Comparison of ENCODE assay signal across 9 cellular contexts in the genomic region with DNA sequence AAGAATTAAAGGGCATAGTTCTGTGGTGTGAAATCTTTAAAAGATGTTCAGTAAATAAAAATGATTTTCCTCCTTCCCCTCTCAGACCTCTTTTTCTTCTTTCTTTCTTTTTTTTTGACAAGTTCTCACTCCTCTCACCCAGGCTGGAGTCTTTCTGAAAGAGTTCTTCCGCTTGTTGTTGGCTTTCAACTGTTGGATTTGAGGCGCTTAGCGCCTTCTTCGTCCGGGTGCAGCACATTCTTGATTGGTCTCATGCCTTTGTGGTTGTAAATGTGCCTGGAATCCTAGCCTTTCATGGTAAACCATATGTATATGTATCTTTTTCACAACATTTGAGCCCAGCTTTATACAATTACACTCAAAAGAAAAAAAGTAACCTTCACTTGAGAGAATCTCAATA. TPM values are rescaled to one million over a fixed set of nuclear protein-coding genes. Genes with fewer than 3 reads are reported as not detected.
DNase-seq lines count a peak whose midpoint lies in the region; ATAC-seq, FAIRE-seq and TF ChIP-seq lines count a peak whose summit lies in the region.
"Had no signal": no experiment of that assay in that cellular context is flagged by ENCODE, and none has a peak within 500 bp of the region (broad histone marks: within the 10 kb centered on the region; RNA-seq: fewer than 3 reads in every experiment).

No MANE protein-coding gene starts in this region.

- H4K8ac ChIP-seq in IMR-90 (ENCODE audit: low read depth in 2 of 2, low read length in 2 of 2), result peak overlapping the region in 1 of 2 experiments; percentile 100; a peak in 2 of 4 replicates

- H3K9me1 ChIP-seq in IMR-90 (ENCODE audit: insufficient read depth, low read length), result no peaks in the 10 kb centered on the region

- H4K20me1 ChIP-seq in IMR-90 (ENCODE audit: insufficient read depth, low read length), result no peaks in the 10 kb centered on the region
- no peaks in the 10 kb centered on the region for H4K20me1 ChIP-seq in GM12878 (ENCODE audit: control insufficient read depth, insufficient read depth)

- no peak overlapping the region for H3K27ac ChIP-seq in IMR-90 (ENCODE audit: insufficient read depth, low read length)
- peak overlapping the region; percentile 76 for H3K27ac ChIP-seq in GM12878 (ENCODE audit: control insufficient read depth, insufficient read depth)
- no peak overlapping the region for H3K27ac ChIP-seq in mucosa of rectum (ENCODE audit: low read depth in 2 of 2, low read length in 2 of 2)

- H2BK5ac ChIP-seq in IMR-90 (ENCODE audit: low read depth, low read length, poor library complexity, severe bottlenecking), result no peak overlapping the region

- BruUV-seq in IMR-90 (replicated peaks; lab: Mats Ljungman, UMichigan) (TSS peak; percentile 69), GM12878 (replicated peaks; lab: Mats Ljungman, UMichigan) (no TSS peak)

- DNase-seq in AG09309 (ENCODE audit: low read depth), result no peak
- DNase-seq in IMR-90, result no peak
- DNase-seq in GM12878 (ENCODE audit: low read depth, low spot score), result no peak
- DNase-seq in globus pallidus (ENCODE audit: low spot score), result no peak
- no peak for DNase-seq in NCI-H748 (lab: John Stamatoyannopoulos, UW; ENCODE audit: unreplicated experiment)
- DNase-seq in HuH-7.5 (ENCODE audit: low spot score), result no peak

- no peaks in the 10 kb centered on the region for H3K9me3 ChIP-seq in IMR-90 (ENCODE audit: control insufficient read depth, insufficient read depth, low read length)
- no peaks in the 10 kb centered on the region for H3K9me3 ChIP-seq in GM12878 (replicated peaks; ENCODE audit: control insufficient read depth, insufficient read depth, low read length)
- no peaks in the 10 kb centered on the region for H3K9me3 ChIP-seq in mucosa of rectum (ENCODE audit: control insufficient read depth in 2 of 2, low read length in 2 of 2)

- WGBS in IMR-90 (ENCODE audit: extremely low coverage in 2 of 2, insufficient read length in 1 of 2), 2 experiments, result no CpG with 5 or more reads among the region's 5 CpGs
- 1% methylated on average over 5 of the region's 5 CpGs for WGBS in GM12878 (ENCODE audit: insufficient coverage, insufficient replicate concordance, low lambda C conversion rate, missing lambda C conversion rate)

- no peak overlapping the region for H2BK15ac ChIP-seq in IMR-90 (ENCODE audit: low read depth, low read length)

- no peak for ATAC-seq in IMR-90 (ENCODE audit: low read depth)
- peak; percentile 61 for ATAC-seq in GM12878
- ATAC-seq in HG03175 (IDR thresholded peaks at IDR 0.05; ENCODE audit: unreplicated experiment), result no peak

- no peak overlapping the region for H4K91ac ChIP-seq in IMR-90 (ENCODE audit: insufficient read depth, low read depth, low read length)

- POLR2A ChIA-PET in IMR-90 (lab: Charles Lee; ENCODE audit: unreplicated experiment) (no interaction called here), GM12878 (lab: Charles Lee) (interaction anchor here (2.0 to 2.9 kb wide), 2 partner anchors 96 to 98 kb away, joined by 4 to 20 read pairs; a partner anchor contains a TSS)

- no peak overlapping the region for H2AK9ac ChIP-seq in IMR-90 (replicated peaks; ENCODE audit: low read depth, low read length, poor library complexity)

- no peaks in the 10 kb centered on the region for H3K36me3 ChIP-seq in IMR-90 (ENCODE audit: control insufficient read depth, insufficient read depth, low read length)
- H3K36me3 ChIP-seq in GM12878 (ENCODE audit: control insufficient read depth in 2 of 2, insufficient read depth in 2 of 2, low read length in 1 of 2), result no peaks in the 10 kb centered on the region; a peak in 3 of 4 replicates
- no peaks in the 10 kb centered on the region for H3K36me3 ChIP-seq in mucosa of rectum (ENCODE audit: control insufficient read depth in 2 of 2, insufficient read depth in 2 of 2, low read length in 2 of 2)

- no peaks in the 10 kb centered on the region; the same call in 1 of the 2 replicates for H3K4me1 ChIP-seq in IMR-90 (ENCODE audit: control insufficient read depth, insufficient read depth, low read length)
- H3K4me1 ChIP-seq in GM12878 (ENCODE audit: control insufficient read depth, insufficient read depth, low read length), result 0 out of 2 replicates have a peak, but pooled peaks cover 2% of the 10 kb centered on the region
- H3K4me1 ChIP-seq in mucosa of rectum (ENCODE audit: control insufficient read depth in 2 of 2, insufficient read depth in 2 of 2, low read length in 2 of 2), result peaks cover 0 to 11% of the 10 kb centered on the region in 2 donors

- CTCF ChIA-PET in IMR-90 (lab: Yijun Ruan, JAX) (no interaction called here), GM12878 (lab: Yijun Ruan, JAX) (interaction anchor here (1.2 to 3.7 kb wide), 5 partner anchors 11 to 194 kb away, joined by 3 to 20 read pairs (median 6); no protein-coding TSS in a partner anchor)

- H3K56ac ChIP-seq in IMR-90 (ENCODE audit: extremely low read depth, insufficient read depth, low read length), result no peak overlapping the region

- dilution Hi-C loops in IMR-90 (cut with HindIII; ENCODE audit: low sequenced_read_pairs, unreplicated experiment), result no loop called here

- H3K4ac ChIP-seq in IMR-90 (ENCODE audit: low read depth, low read length), result no peak overlapping the region

- peaks cover 11 to 21% of the 10 kb centered on the region in 2 experiments for H3K79me1 ChIP-seq in IMR-90 (ENCODE audit: low read depth in 1 of 2, low read length in 2 of 2)

- no peak overlapping the region for H3K23ac ChIP-seq in IMR-90 (ENCODE audit: low read depth, low read length)

- H3K9ac ChIP-seq in IMR-90 (ENCODE audit: low read depth, low read length) (peak overlapping the region; percentile 87; the same call in 1 of the 2 replicates), GM12878 (ENCODE audit: control insufficient read depth, insufficient read depth, low read length) (peak overlapping the region; percentile 74), mucosa of rectum (ENCODE audit: low read depth in 1 of 2, low read length in 2 of 2) (peak overlapping the region; percentile 86 to 93)

- H4K5ac ChIP-seq in IMR-90 (ENCODE audit: low read depth, low read length), result no peak overlapping the region

- no peak overlapping the region for H3K14ac ChIP-seq in IMR-90 (replicated peaks; ENCODE audit: low read depth, low read length)

- H3K4me3 ChIP-seq in AG09309 (ENCODE audit: control insufficient read depth, low read depth, low read length) (peak overlapping the region; percentile 80), IMR-90 (ENCODE audit: insufficient read depth, low read depth, low read length) (peak overlapping the region; percentile 98), GM12878 (peak overlapping the region; percentile 86), mucosa of rectum (ENCODE audit: low read length in 2 of 2) (peak overlapping the region; percentile 95 to 98)

- RAD21 ChIA-PET in GM12878 (lab: Charles Lee; ENCODE audit: unreplicated experiment), result interaction anchor here (0.8 to 2.1 kb wide), 8 partner anchors 9 to 276 kb away, joined by 3 to 6 read pairs (median 4); a partner anchor contains a TSS

- TF ChIP-seq CTCF in AG09309 (IDR thresholded peaks at IDR 0.05; ENCODE audit: control insufficient read depth, insufficient read depth, low read depth, low read length, missing control alignments) (no peak), IMR-90 (conservative IDR thresholded peaks at IDR 0.05; ENCODE audit: low read depth, low read length) (no peak), GM12878 (IDR thresholded peaks at IDR 0.05 in 2 of 3, conservative IDR thresholded peaks at IDR 0.05 in 1 of 3; ENCODE audit: control insufficient read depth in 2 of 3, extremely low read depth in 1 of 3, insufficient read depth in 1 of 3, low read depth in 3 of 3, low read length in 3 of 3) (no peak)

- H2AK5ac ChIP-seq in IMR-90 (ENCODE audit: low read depth, low read length), result no peak overlapping the region

- H3K4me2 ChIP-seq in IMR-90 (ENCODE audit: low read depth, low read length) (peak overlapping the region; percentile 91), GM12878 (ENCODE audit: control insufficient read depth, insufficient read depth) (peak overlapping the region; percentile 86)

- H3K18ac ChIP-seq in IMR-90 (ENCODE audit: low read depth, low read length), result no peak overlapping the region

- no peak for TF ChIP-seq POLR2A in IMR-90 (IDR thresholded peaks at IDR 0.05; ENCODE audit: low read depth, low read length)
- TF ChIP-seq POLR2A in GM12878 (IDR thresholded peaks at IDR 0.05; ENCODE audit: low read depth, low read length), result no peak

- H3K27me3 ChIP-seq in IMR-90 (ENCODE audit: control insufficient read depth, insufficient read depth, low read length) (no peaks in the 10 kb centered on the region), GM12878 (replicated peaks in 1 of 2; ENCODE audit: control insufficient read depth in 2 of 2, insufficient read depth in 2 of 2, low read length in 1 of 2) (no peaks in the 10 kb centered on the region), mucosa of rectum (ENCODE audit: control insufficient read depth in 2 of 2, insufficient read depth in 2 of 2, low read length in 2 of 2) (no peaks in the 10 kb centered on the region)

- no peak overlapping the region for H2BK20ac ChIP-seq in IMR-90 (ENCODE audit: low read depth, low read length)

- intact Hi-C loops in IMR-90 (cut with micrococcal nuclease) (no loop called here), GM12878 (cut with micrococcal nuclease; ENCODE audit: unreplicated experiment) (loop anchor here (5.0 kb wide), 1 partner anchor 308 kb away; a partner anchor contains a TSS)

- H2BK120ac ChIP-seq in IMR-90 (ENCODE audit: low read depth, low read length), result no peak overlapping the region

- no peak for FAIRE-seq in GM12878 (lab: Jason Lieb, UNC)
- FAIRE-seq: islet of Langerhans had no signal

- SMC1A ChIA-PET in GM12878 (lab: Charles Lee; ENCODE audit: uncharacterized antibody, unreplicated experiment), result interaction anchor here (1.1 to 1.5 kb wide), 6 partner anchors 16 to 136 kb away, joined by 3 to 4 read pairs (median 3); no protein-coding TSS in a partner anchor

- peaks cover 60% of the 10 kb centered on the region for H3K79me2 ChIP-seq in GM12878 (ENCODE audit: control insufficient read depth, insufficient read depth, low read length)

- in situ Hi-C loops in IMR-90 (cut with MboI; ENCODE audit: low sequenced_read_pairs), result no loop called here
- in situ Hi-C loops in GM12878 (cut with MboI), result no loop called here

- no peak for TF ChIP-seq EP300 in GM12878 (IDR thresholded peaks at IDR 0.05; ENCODE audit: borderline replicate concordance in 1 of 2, control insufficient read depth in 1 of 2, low read depth in 2 of 2, low read length in 2 of 2)

- TF ChIP-seq RAD21 in IMR-90 (IDR thresholded peaks at IDR 0.05; ENCODE audit: low read length) (no peak), GM12878 (IDR thresholded peaks at IDR 0.05; ENCODE audit: insufficient read depth, low read depth, low read length) (no peak)

- H2AFZ ChIP-seq in IMR-90 (replicated peaks; ENCODE audit: low read length, poor library complexity) (no peak overlapping the region), GM12878 (ENCODE audit: control insufficient read depth, low read depth, low read length) (peak overlapping the region; percentile 97)

RNA-seq across cellular contexts. Expression of a gene that starts 1.0 kb away (rescaled TPM):
- total RNA-seq in IMR-90 (2012; rRNA removed) (3.4 and 7.2 TPM in 2 replicates), GM12878 (2014; rRNA removed) (10.1 and 12.3 TPM in 2 replicates), GM12878 (2014; rRNA removed; fragmentation: Illumina TruSeq; extraction: Trizol) (14.7 and 15.1 TPM in 2 replicates), GM12878 (2021) (10.0 and 10.5 TPM in 2 replicates)
- polyA plus RNA-seq in IMR-90 (2012; rRNA removed) (1.8 and 2.9 TPM in 2 replicates), GM12878 (2011; rRNA removed) (10.9 and 20.4 TPM in 2 replicates), GM12878 (2014; fragmentation: Illumina TruSeq; extraction: Trizol) (9.8 and 13.6 TPM in 2 replicates), GM12878 (2014; fragmentation: Nextera tagmentation; extraction: Ambion mirVana) (10 to 100 TPM; 30.0 to 31.8 TPM), GM12878 (2014; rRNA removed) (8.1 and 9.2 TPM in 2 replicates), GM12878 (2016; fragmentation: Nextera tagmentation; extraction: Ambion mirVana) (10 to 100 TPM; 18.4 to 19.1 TPM)
- 0.25 and 0.33 TPM in 2 replicates for polyA plus RNA-seq in IMR-90 (2012; cell fraction: cytosol; rRNA removed)
- 0.09 and 0.52 TPM in 2 replicates for polyA plus RNA-seq in IMR-90 (2012; cell fraction: nucleus; rRNA removed; ENCODE audit: low replicate concordance)
- 7.2 and 8.0 TPM in 2 replicates for total RNA-seq in GM12878 (2013; cell fraction: nucleolus; rRNA removed)
- polyA plus RNA-seq in GM12878 (2011; ENCODE audit: low read depth), result 4.9 TPM
- polyA plus RNA-seq in GM12878 (2011; cell fraction: cytosol; rRNA removed), result 1.7 and 2.0 TPM in 2 replicates
- 3.8 and 5.3 TPM in 2 replicates for polyA plus RNA-seq in GM12878 (2011; cell fraction: nucleus; rRNA removed)
- polyA plus RNA-seq in GM12878 (2012), result 7.9 and 10.6 TPM in 2 replicates
- polyA minus RNA-seq in GM12878 (2011; rRNA and poly(A)+ RNA removed), result 1.8 and 3.3 TPM in 2 replicates
- 1.6 and 2.6 TPM in 2 replicates for polyA minus RNA-seq in GM12878 (2011; cell fraction: cytosol; rRNA and poly(A)+ RNA removed)
- 2.7 and 4.8 TPM in 2 replicates for polyA minus RNA-seq in GM12878 (2011; cell fraction: nucleus; rRNA and poly(A)+ RNA removed)
